Comparison of ENCODE assay signal across 8 cellular contexts in the genomic region with DNA sequence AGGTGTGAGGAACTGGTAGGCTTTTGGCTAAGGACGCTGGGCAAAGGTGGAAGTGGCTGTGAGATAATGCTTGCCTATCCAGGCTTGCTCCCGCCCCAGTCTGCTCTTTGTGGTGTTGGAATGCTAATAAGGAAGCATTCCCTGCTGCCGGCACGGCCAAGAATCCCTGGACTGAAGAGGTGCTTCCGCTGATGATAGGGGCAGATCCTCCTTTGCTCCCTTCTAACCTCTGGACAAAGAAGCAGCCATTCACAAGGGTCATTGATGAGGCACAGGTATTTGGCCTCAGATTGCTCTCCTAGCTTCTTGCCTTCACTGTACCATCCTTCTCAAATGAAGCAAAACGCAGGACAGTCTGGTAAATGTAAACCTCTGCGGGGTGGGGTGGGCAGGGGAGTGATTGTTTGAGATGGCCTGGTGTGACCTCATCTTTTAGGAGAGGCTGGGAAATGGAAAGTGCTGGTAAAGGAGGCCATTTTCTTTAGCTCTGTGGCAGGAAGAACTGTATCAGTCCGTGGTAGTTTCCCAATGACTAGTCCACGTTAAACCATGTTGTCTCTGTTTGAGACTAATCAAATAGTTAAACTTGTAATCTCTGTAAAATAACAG. TPM values are rescaled to one million over a fixed set of nuclear protein-coding genes. Genes with fewer than 3 reads are reported as not detected.
A peak's percentile ranks its signal among the peaks of the same experiment; 100 is the strongest.
DNase-seq lines count a peak whose midpoint lies in the region; ATAC-seq and TF ChIP-seq lines count a peak whose summit lies in the region.

No MANE protein-coding gene starts in this region.

- DNase-seq in EL (peak; percentile 65), NB4 (ENCODE audit: low read depth) (peak; percentile 58), ascending aorta (ENCODE audit: low spot score in 2 of 2) (no peak), iris pigment epithelial cell (ENCODE audit: low read depth) (peak; percentile 48), H4 (ENCODE audit: low spot score) (no peak)
- peak; percentile 46 for DNase-seq in stimulated activated naive CD8-positive, alpha-beta T cell treated with anti-CD3 and anti-CD28 coated beads, Interleukin-15, Interleukin-2, amounts not matched to agents 100 U/mL and 50 U/mL, for 24 hours

- H3K36me3 ChIP-seq in ascending aorta: peaks cover 18 to 30% of the 10 kb centered on the region in 2 donors

- H3K4me1 ChIP-seq in ascending aorta: peaks cover 9 to 17% of the 10 kb centered on the region in 2 donors

- intact Hi-C loops in ascending aorta (cut with DNase I): loop anchor here (2.0 to 10.0 kb wide), 6 partner anchors 19 to 307 kb away; a partner anchor contains a TSS

- no peak overlapping the region for H3K27ac ChIP-seq in ascending aorta

- ATAC-seq in stimulated activated naive CD8-positive, alpha-beta T cell treated with anti-CD3 and anti-CD28 coated beads, Interleukin-15, Interleukin-2, amounts not matched to agents 100 U/mL and 50 U/mL, for 24 hours: peak; percentile 51
- ATAC-seq in HG02970 (IDR thresholded peaks at IDR 0.05; ENCODE audit: low FRiP score, unreplicated experiment) (no peak), HG03442 (IDR thresholded peaks at IDR 0.05; ENCODE audit: unreplicated experiment) (no peak)

- TF ChIP-seq CTCF in NB4 (IDR thresholded peaks at IDR 0.05; ENCODE audit: low read depth, low read length) (no peak), ascending aorta (IDR thresholded peaks at IDR 0.05) (no peak)

- TF ChIP-seq POLR2A in NB4 (IDR thresholded peaks at IDR 0.05; ENCODE audit: extremely low read depth, insufficient read length): no peak

- H3K27me3 ChIP-seq in ascending aorta: no peaks in the 10 kb centered on the region

- H3K9me3 ChIP-seq in ascending aorta: no peaks in the 10 kb centered on the region

- H3K4me3 ChIP-seq in NB4 (ENCODE audit: low read depth, low read length) (peak overlapping the region; percentile 97), ascending aorta (peak overlapping the region; percentile 75 to 97)

RNA-seq across cellular contexts. Expression of a gene that starts 1.7 kb away (rescaled TPM):
- total RNA-seq in ascending aorta: 171 TPM
- total RNA-seq in H4 (2014; rRNA removed; shearing (Covaris generic)): 784 and 853 TPM in 2 replicates

RNA-seq across cellular contexts. Expression of a gene that starts 18.1 kb away (rescaled TPM):
- total RNA-seq in ascending aorta: 11.3 TPM
- total RNA-seq in H4 (2014; rRNA removed; shearing (Covaris generic)): 75.0 and 87.7 TPM in 2 replicates

RNA-seq across cellular contexts. Expression of a gene that starts 18.3 kb away (rescaled TPM):
- total RNA-seq in ascending aorta: 30.4 TPM
- 38.5 and 49.4 TPM in 2 replicates for total RNA-seq in H4 (2014; rRNA removed; shearing (Covaris generic))

RNA-seq across cellular contexts. Expression of a gene that starts 26.5 kb away (rescaled TPM):
- 5.9 TPM for total RNA-seq in ascending aorta
- total RNA-seq in H4 (2014; rRNA removed; shearing (Covaris generic)): 14.4 and 17.9 TPM in 2 replicates

Comparison
In these comparisons a context has a peak if more than half of its experiments do, and no peak if none do; other contexts are left out.
1. DNase-seq: peak in EL (single experiment), NB4 (single experiment), iris pigment epithelial cell (single experiment) and stimulated activated naive CD8-positive, alpha-beta T cell treated with anti-CD3 and anti-CD28 coated beads, Interleukin-15, Interleukin-2, amounts not matched to agents 100 U/mL and 50 U/mL, for 24 hours (single experiment); none in ascending aorta (0 of 2) and H4 (single experiment).